ENCODE assay signal across 22 cellular contexts in genomic region chr2:15763106-15763821, GRCh38.
DNase-seq lines count a peak whose midpoint lies in the region; ATAC-seq, FAIRE-seq and TF ChIP-seq lines count a peak whose summit lies in the region.
"Had no signal": no experiment of that assay in that cellular context is flagged by ENCODE, and none has a peak within 500 bp of the region (broad histone marks: within the 10 kb centered on the region; RNA-seq: fewer than 3 reads in every experiment).

No MANE protein-coding gene starts in this region.

- H3K14ac ChIP-seq in H9 (ENCODE audit: insufficient read depth, low read length): no peak overlapping the region; the same call in 1 of the 2 replicates

- no peak overlapping the region for H4K5ac ChIP-seq in H9 (ENCODE audit: insufficient read length, low read depth, low read length)

- peak overlapping the region; percentile 2 for H3K18ac ChIP-seq in H9 (ENCODE audit: insufficient read length, low read depth, low read length)

- H3K9me3 ChIP-seq in H9 (ENCODE audit: control insufficient read depth, low read depth, low read length) (no peaks in the 10 kb centered on the region), small intestine (ENCODE audit: control insufficient read depth, low read depth) (no peaks in the 10 kb centered on the region)
- H3K9me3 ChIP-seq in CD4-positive, alpha-beta T cell (ENCODE audit: control insufficient read depth, low read length): no peaks in the 10 kb centered on the region
- H3K9me3 ChIP-seq: Peyer's patch, SJSA1 had no signal

- no peak overlapping the region for H3K4me2 ChIP-seq in H9 (ENCODE audit: insufficient read depth, insufficient read length, low read length)
- H3K4me2 ChIP-seq: A549 had no signal

- H2BK120ac ChIP-seq in H9 (ENCODE audit: low read depth, low read length, poor library complexity, severe bottlenecking): no peak overlapping the region

- H3K4me1 ChIP-seq in H9 (ENCODE audit: insufficient read depth, low read length) (no peaks in the 10 kb centered on the region; the same call in 1 of the 2 replicates), small intestine (ENCODE audit: control insufficient read depth in 2 of 2, insufficient read depth in 1 of 2, low read depth in 1 of 2, low read length in 1 of 2) (no peaks in the 10 kb centered on the region)
- H3K4me1 ChIP-seq: A549, Peyer's patch, SJSA1 had no signal

- no peaks in the 10 kb centered on the region for H3K79me1 ChIP-seq in H9 (ENCODE audit: insufficient read depth, low read depth, low read length, poor library complexity, severe bottlenecking)

- no peak overlapping the region for H4K8ac ChIP-seq in H9 (replicated peaks; ENCODE audit: insufficient read length, low read depth, low read length)

- H3T11ph ChIP-seq in H9 (ENCODE audit: low read length): no peak overlapping the region

- TF ChIP-seq CTCF in C4-2B (conservative IDR thresholded peaks at IDR 0.05) (no peak), H9 (conservative IDR thresholded peaks at IDR 0.05) (no peak), neural crest cell (conservative IDR thresholded peaks at IDR 0.05) (no peak)
- TF ChIP-seq CTCF in CD4-positive, alpha-beta T cell (IDR thresholded peaks at IDR 0.05): no peak

- no peak overlapping the region for H3K9ac ChIP-seq in H9 (ENCODE audit: extremely low read depth, insufficient read length, low read length)
- H3K9ac ChIP-seq: GM23248 had no signal

- no peak for ATAC-seq in CD4-positive, alpha-beta T cell (ENCODE audit: poor library complexity)
- ATAC-seq: A549, HCT116 had no signal

- POLR2A ChIA-PET in CD4-positive, alpha-beta T cell (lab: Charles Lee): no interaction called here

- H2BK5ac ChIP-seq in H9 (ENCODE audit: insufficient read length, low read length): no peak overlapping the region

- CTCF ChIA-PET in CD4-positive, alpha-beta T cell (lab: Charles Lee): no interaction called here

- H3K36me3 ChIP-seq in small intestine (ENCODE audit: control insufficient read depth in 2 of 2, insufficient read depth in 2 of 2, low read length in 2 of 2): no peaks in the 10 kb centered on the region
- H3K36me3 ChIP-seq: Peyer's patch, SJSA1 had no signal

- H3K4me3 Mint-ChIP-seq in H9 (no peak overlapping the region), neural crest cell (no peak overlapping the region)
- H3K4me3 Mint-ChIP-seq in CD4-positive, alpha-beta T cell: no peak overlapping the region
- H3K4me3 Mint-ChIP-seq: B cell had no signal

- H3K27ac Mint-ChIP-seq in H9: peak overlapping the region in 1 of 3 experiments; percentile 18; a peak in 1 of 7 replicates
- H3K27ac Mint-ChIP-seq in neural crest cell (ENCODE audit: unreplicated experiment): peak overlapping the region; percentile 32
- no peak overlapping the region for H3K27ac Mint-ChIP-seq in CD4-positive, alpha-beta T cell
- H3K27ac Mint-ChIP-seq: B cell had no signal

- H3K27me3 ChIP-seq in H9 (ENCODE audit: insufficient read depth, low read length) (no peaks in the 10 kb centered on the region), small intestine (ENCODE audit: control insufficient read depth in 2 of 2, insufficient read depth in 2 of 2, low read length in 2 of 2) (no peaks in the 10 kb centered on the region)
- no peaks in the 10 kb centered on the region for H3K27me3 ChIP-seq in CD4-positive, alpha-beta T cell (ENCODE audit: control insufficient read depth, insufficient read depth, low read length)
- H3K27me3 ChIP-seq: Peyer's patch, SJSA1 had no signal

- H3K23ac ChIP-seq in H9 (ENCODE audit: insufficient read length, low read depth, low read length): no peak overlapping the region

- peaks cover 0 to 3% of the 10 kb centered on the region in 2 experiments; a peak in 2 of 5 replicates for H3K9me3 Mint-ChIP-seq in H9
- peaks cover 2% of the 10 kb centered on the region for H3K9me3 Mint-ChIP-seq in neural crest cell
- no peaks in the 10 kb centered on the region for H3K9me3 Mint-ChIP-seq in CD4-positive, alpha-beta T cell

- FAIRE-seq in small intestine (lab: Jason Lieb, UNC): no peak
- FAIRE-seq: A549, HTR-8/SVneo had no signal

- H4K20me1 ChIP-seq in H9 (ENCODE audit: control insufficient read depth, insufficient read depth, insufficient read length): no peaks in the 10 kb centered on the region

- H3K4me1 Mint-ChIP-seq in H9 (peaks cover 11 to 21% of the 10 kb centered on the region in 2 experiments), neural crest cell (peaks cover 32% of the 10 kb centered on the region)
- H3K4me1 Mint-ChIP-seq in CD4-positive, alpha-beta T cell (ENCODE audit: low read depth): no peaks in the 10 kb centered on the region
- H3K4me1 Mint-ChIP-seq: B cell had no signal

- intact Hi-C loops in CD4-positive, alpha-beta T cell (cut with DNase I, micrococcal nuclease): no loop called here

- H3K27me3 Mint-ChIP-seq in H9 (ENCODE audit: low read depth) (no peaks in the 10 kb centered on the region; the same call in none of the 2 replicates), neural crest cell (ENCODE audit: low read depth) (no peaks in the 10 kb centered on the region)
- peaks cover 5% of the 10 kb centered on the region for H3K27me3 Mint-ChIP-seq in CD4-positive, alpha-beta T cell

- no peak overlapping the region for H2BK15ac ChIP-seq in H9 (ENCODE audit: low read depth, low read length)

- H2AK5ac ChIP-seq in H9 (ENCODE audit: insufficient read length, low read length): no peak overlapping the region

- no peak overlapping the region for H2BK20ac ChIP-seq in H9 (ENCODE audit: low read depth, low read length, poor library complexity, severe bottlenecking)

- whole genome bisulfite sequencing in H9 (ENCODE audit: extremely low coverage, insufficient read length, low lambda C conversion rate): no CpG with 5 or more reads among the region's 19 CpGs
- 88 to 91% (median 89%) methylated on average over 19 of the region's 19 CpGs for WGBS in small intestine, 3 donors

- H3K27ac ChIP-seq in C4-2B (peak overlapping the region; percentile 5; the same call in 1 of the 2 replicates), H9 (ENCODE audit: insufficient read length, low read depth, low read length) (no peak overlapping the region), small intestine (ENCODE audit: low read depth in 1 of 2, low read length in 1 of 2) (no peak overlapping the region)
- H3K27ac ChIP-seq in CD4-positive, alpha-beta T cell (ENCODE audit: low read depth, low read length): no peak overlapping the region
- H3K27ac ChIP-seq: A549, GM23248, Peyer's patch, SJSA1 had no signal

- H3K36me3 Mint-ChIP-seq in H9 (ENCODE audit: insufficient read depth in 1 of 3, low read depth in 3 of 3) (no peaks in the 10 kb centered on the region; a peak in 2 of 7 replicates), neural crest cell (ENCODE audit: low read depth) (peaks cover 1% of the 10 kb centered on the region)
- no peaks in the 10 kb centered on the region for H3K36me3 Mint-ChIP-seq in CD4-positive, alpha-beta T cell (ENCODE audit: low read depth)

- H2BK12ac ChIP-seq in H9 (ENCODE audit: insufficient read length, low read depth, low read length): no peak overlapping the region

- no peaks in the 10 kb centered on the region for H3K23me2 ChIP-seq in H9 (ENCODE audit: insufficient read length, low read depth, low read length, poor library complexity, severe bottlenecking)

- H3K79me2 ChIP-seq in H9 (ENCODE audit: insufficient read depth, low read length): no peaks in the 10 kb centered on the region

- DNase-seq in H9 (peak; percentile 20), SK-N-DZ (ENCODE audit: low spot score) (peak; percentile 95), neural crest cell (ENCODE audit: low read depth, low spot score) (no peak), mucosa of gallbladder (ENCODE audit: low spot score) (no peak), DMS153 treated with DMSO at 0.1 percent for 48 hours (lab: John Stamatoyannopoulos, UW; ENCODE audit: unreplicated experiment) (no peak), small intestine (no peak)
- no peak for DNase-seq in CD4-positive, alpha-beta T cell
- DNase-seq: COR-L47, DMS79 treated with DMSO at 0.1 percent for 48 hours, GM23248, KG1, NCI-H1092, NCI-H1436 treated with DMSO at 0.1 percent for 48 hours, NCI-H1930, NCI-H774 had no signal

- H3K56ac ChIP-seq in H9 (ENCODE audit: insufficient read length, low read depth, low read length): no peak overlapping the region

- H2AFZ ChIP-seq in H9 (ENCODE audit: low read length): no peak overlapping the region
- H2AFZ ChIP-seq: GM23248 had no signal

- H3K4me3 ChIP-seq in small intestine (ENCODE audit: low read depth in 1 of 2, low read length in 2 of 2): no peak overlapping the region
- H3K4me3 ChIP-seq: A549, GM23248, Peyer's patch, SJSA1 had no signal

- no peak overlapping the region for H3K4ac ChIP-seq in H9 (ENCODE audit: low read depth, low read length)

- H4K91ac ChIP-seq in H9 (ENCODE audit: insufficient read length, low read depth, low read length): no peak overlapping the region

Comparison
In these comparisons a context has a peak if more than half of its experiments do, and no peak if none do; other contexts are left out.
1. DNase-seq: peak in H9 (single experiment) and SK-N-DZ (single experiment); none in neural crest cell (single experiment), mucosa of gallbladder (single experiment), CD4-positive, alpha-beta T cell (0 of 10), DMS153 treated with DMSO at 0.1 percent for 48 hours (single experiment) and small intestine (single experiment).